1 cellular context compared by ENCODE assay signal in the genomic region with DNA sequence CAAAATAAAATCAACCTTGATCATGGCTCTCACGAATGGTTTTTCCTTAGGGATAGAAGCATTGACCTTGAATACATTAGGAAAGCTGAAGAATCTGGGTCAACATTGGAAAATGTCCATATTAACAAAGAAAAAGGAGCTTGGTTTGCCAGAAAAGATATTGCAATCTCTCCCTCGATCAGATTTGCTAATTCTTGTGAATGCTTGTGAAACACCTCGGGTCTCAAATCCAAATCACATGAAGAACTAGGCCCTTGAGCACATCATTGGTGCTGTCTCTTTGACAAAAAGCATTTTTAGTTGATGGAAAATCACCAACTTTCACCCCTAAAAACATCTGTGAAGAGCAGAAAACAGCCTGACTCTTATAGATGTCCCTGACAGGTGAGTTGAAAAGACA.
TF ChIP-seq lines count a peak whose summit lies in the region.

No MANE protein-coding gene starts in this region.

TF ChIP-seq in A549, 52 proteins besides CTCF, POLR2A, EP300 and RAD21 (continued from another document):
- no peak for TF ChIP-seq EHMT2 (IDR thresholded peaks at IDR 0.05; ENCODE audit: low read depth)
- TF ChIP-seq HDAC2 (IDR thresholded peaks at IDR 0.05) = no peak
- no peak for TF ChIP-seq SREBF2 (IDR thresholded peaks at IDR 0.05)
- TF ChIP-seq CEBPB (IDR thresholded peaks at IDR 0.05) = no peak
- TF ChIP-seq REST (IDR thresholded peaks at IDR 0.05) = no peak
- TF ChIP-seq, protein P1, sequence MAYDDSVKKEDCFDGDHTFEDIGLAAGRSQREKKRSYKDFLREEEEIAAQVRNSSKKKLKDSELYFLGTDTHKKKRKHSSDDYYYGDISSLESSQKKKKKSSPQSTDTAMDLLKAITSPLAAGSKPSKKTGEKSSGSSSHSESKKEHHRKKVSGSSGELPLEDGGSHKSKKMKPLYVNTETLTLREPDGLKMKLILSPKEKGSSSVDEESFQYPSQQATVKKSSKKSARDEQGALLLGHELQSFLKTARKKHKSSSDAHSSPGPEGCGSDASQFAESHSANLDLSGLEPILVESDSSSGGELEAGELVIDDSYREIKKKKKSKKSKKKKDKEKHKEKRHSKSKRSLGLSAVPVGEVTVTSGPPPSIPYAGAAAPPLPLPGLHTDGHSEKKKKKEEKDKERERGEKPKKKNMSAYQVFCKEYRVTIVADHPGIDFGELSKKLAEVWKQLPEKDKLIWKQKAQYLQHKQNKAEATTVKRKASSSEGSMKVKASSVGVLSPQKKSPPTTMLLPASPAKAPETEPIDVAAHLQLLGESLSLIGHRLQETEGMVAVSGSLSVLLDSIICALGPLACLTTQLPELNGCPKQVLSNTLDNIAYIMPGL (CRISPR knock-in tag; IDR thresholded peaks at IDR 0.05; ENCODE audit: borderline replicate concordance) = no peak
